8 cellular contexts compared by ENCODE assay signal in the genomic region with DNA sequence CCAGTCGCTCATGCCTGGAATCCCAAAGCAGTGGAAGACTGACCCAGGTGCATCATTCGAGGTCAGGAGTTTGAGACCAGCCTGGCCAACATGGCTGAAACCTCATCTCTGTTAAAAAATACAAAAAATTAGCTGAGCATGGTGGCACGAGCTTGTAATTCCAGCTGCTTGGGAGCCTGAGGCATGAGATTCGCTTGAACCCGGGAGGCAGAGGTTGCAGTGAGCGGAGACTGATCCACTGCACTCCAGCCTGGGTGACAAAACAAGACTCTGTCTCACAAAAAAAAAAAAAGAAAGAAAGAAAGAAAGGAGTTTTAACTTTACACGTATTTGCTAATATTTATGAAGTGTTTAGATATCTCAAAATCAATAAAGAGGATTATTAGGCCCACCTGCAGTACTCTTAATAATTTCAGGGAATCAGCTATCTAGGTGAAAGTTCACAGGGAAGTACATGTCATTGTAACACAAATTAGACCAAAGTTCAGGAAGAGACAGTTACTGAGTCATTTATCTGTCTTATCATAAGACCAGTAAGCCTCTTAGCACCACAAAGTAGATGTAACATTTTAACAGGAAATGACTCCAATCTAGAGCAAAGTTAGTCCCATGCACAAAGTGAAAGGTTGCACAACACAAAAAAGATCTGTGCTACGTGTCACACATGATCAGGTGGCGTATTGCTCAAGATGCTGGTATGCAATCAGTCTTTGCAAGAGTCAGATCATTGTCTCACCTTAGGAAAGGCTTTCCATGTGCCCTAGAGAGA. TPM values are rescaled to one million over a fixed set of nuclear protein-coding genes. Genes with fewer than 3 reads are reported as not detected.
A peak's percentile ranks its signal among the peaks of the same experiment; 100 is the strongest.
DNase-seq lines count a peak whose midpoint lies in the region; ATAC-seq lines count a peak whose summit lies in the region.

No MANE protein-coding gene starts in this region.

- H3K27me3 ChIP-seq in Karpas-422 (ENCODE audit: low read length), result no peaks in the 10 kb centered on the region

- intact Hi-C loops in sciatic nerve (cut with DNase I) (no loop called here), head of caudate nucleus (cut with DNase I) (no loop called here)

- ATAC-seq in GM21786 (IDR thresholded peaks at IDR 0.05; ENCODE audit: unreplicated experiment) (peak; percentile 84), sciatic nerve (peak; percentile 88)

- peak; percentile 57 for DNase-seq in GDM1 (lab: John Stamatoyannopoulos, UW)
- peak; percentile 49 for DNase-seq in Karpas-422
- peak; percentile 13 for DNase-seq in activated CD8-positive, alpha-beta memory T cell treated with anti-CD3 and anti-CD28 coated beads, Interleukin-2, amount 50 U/mL, for 24 hours (ENCODE audit: extremely low read depth)
- peak; percentile 82 for DNase-seq in fibroblast of the conjunctiva (ENCODE audit: low read depth)
- DNase-seq in sciatic nerve (ENCODE audit: low spot score), result no peak
- no peak for DNase-seq in head of caudate nucleus
- DNase-seq in superior temporal gyrus (ENCODE audit: extremely low spot score), result no peak

- no peaks in the 10 kb centered on the region for H3K4me1 ChIP-seq in Karpas-422 (ENCODE audit: low read length)

- no peak overlapping the region for H3K27ac ChIP-seq in Karpas-422 (ENCODE audit: low read length)

- H4K20me1 ChIP-seq in Karpas-422 (ENCODE audit: insufficient read depth, low read depth, low read length), result no peaks in the 10 kb centered on the region

- no peak overlapping the region for H3K4me2 ChIP-seq in Karpas-422 (ENCODE audit: low read depth, low read length, poor library complexity, severe bottlenecking)

- H3K36me3 ChIP-seq in Karpas-422 (ENCODE audit: insufficient read depth, low read length), result no peaks in the 10 kb centered on the region

- H3K9me3 ChIP-seq in Karpas-422 (ENCODE audit: low read length), result no peaks in the 10 kb centered on the region

- H3K4me3 ChIP-seq in Karpas-422 (ENCODE audit: low read length), result no peak overlapping the region

- H3K9me2 ChIP-seq in Karpas-422 (replicated peaks; ENCODE audit: insufficient read depth, low read length), result no peaks in the 10 kb centered on the region

- peak overlapping the region; percentile 42; the same call in 1 of the 2 replicates for H2AFZ ChIP-seq in Karpas-422 (ENCODE audit: low read length)

- no peak overlapping the region for H3K9ac ChIP-seq in Karpas-422 (ENCODE audit: low read length)

- H3K79me2 ChIP-seq in Karpas-422 (ENCODE audit: low read length), result no peaks in the 10 kb centered on the region

RNA-seq across cellular contexts. Expression of gene PLIN2, which starts 34.1 kb away (rescaled TPM):
- 41.6 and 58.5 TPM in 2 replicates for total RNA-seq in Karpas-422 (2014; rRNA removed; shearing (Covaris generic); ENCODE audit: low replicate concordance)
- 63.8 TPM for total RNA-seq in sciatic nerve

RNA-seq across cellular contexts. Expression of gene HAUS6, which starts 58.7 kb away (rescaled TPM):
- total RNA-seq in Karpas-422 (2014; rRNA removed; shearing (Covaris generic); ENCODE audit: low replicate concordance), result 23.2 and 32.6 TPM in 2 replicates
- 12.5 TPM for total RNA-seq in sciatic nerve

Comparison
In these comparisons a context has a peak if more than half of its experiments do, and no peak if none do; other contexts are left out.
1. DNase-seq: peak in GDM1 (single experiment), Karpas-422 (single experiment), activated CD8-positive, alpha-beta memory T cell treated with anti-CD3 and anti-CD28 coated beads, Interleukin-2, amount 50 U/mL, for 24 hours (single experiment) and fibroblast of the conjunctiva (single experiment); none in sciatic nerve (single experiment), head of caudate nucleus (0 of 42) and superior temporal gyrus (single experiment).